1 cellular context compared by ENCODE assay signal in genomic region chr3:185405243-185405642, GRCh38.
TF ChIP-seq lines count a peak whose summit lies in the region.

No MANE protein-coding gene starts in this region.

TF ChIP-seq in HepG2, 621 proteins besides CTCF, POLR2A, EP300 and RAD21:
- TF ChIP-seq TERF1 (CRISPR knock-in tag; IDR thresholded peaks at IDR 0.05) (no peak), MZF1 (CRISPR knock-in tag; IDR thresholded peaks at IDR 0.05; ENCODE audit: borderline replicate concordance) (no peak), ARID5B (CRISPR knock-in tag; IDR thresholded peaks at IDR 0.05) (no peak), HNRNPH1 (optimal IDR thresholded peaks at IDR 0.05; ENCODE audit: low read depth, low read length) (no peak), SP1 (IDR thresholded peaks at IDR 0.05) (no peak), SP1 (CRISPR knock-in tag; IDR thresholded peaks at IDR 0.05) (no peak), ZBTB1 (CRISPR knock-in tag; IDR thresholded peaks at IDR 0.05; ENCODE audit: borderline replicate concordance) (no peak), ZNF710 (CRISPR knock-in tag; IDR thresholded peaks at IDR 0.05; ENCODE audit: borderline replicate concordance) (no peak), MXD3 (CRISPR knock-in tag; IDR thresholded peaks at IDR 0.05) (no peak), ZNF343 (CRISPR knock-in tag; IDR thresholded peaks at IDR 0.05) (no peak), AHR (CRISPR knock-in tag; IDR thresholded peaks at IDR 0.05) (no peak), MBD4 (IDR thresholded peaks at IDR 0.05; ENCODE audit: borderline replicate concordance, low read length) (no peak)
